ENCODE assay signal across 33 cellular contexts in the genomic region with DNA sequence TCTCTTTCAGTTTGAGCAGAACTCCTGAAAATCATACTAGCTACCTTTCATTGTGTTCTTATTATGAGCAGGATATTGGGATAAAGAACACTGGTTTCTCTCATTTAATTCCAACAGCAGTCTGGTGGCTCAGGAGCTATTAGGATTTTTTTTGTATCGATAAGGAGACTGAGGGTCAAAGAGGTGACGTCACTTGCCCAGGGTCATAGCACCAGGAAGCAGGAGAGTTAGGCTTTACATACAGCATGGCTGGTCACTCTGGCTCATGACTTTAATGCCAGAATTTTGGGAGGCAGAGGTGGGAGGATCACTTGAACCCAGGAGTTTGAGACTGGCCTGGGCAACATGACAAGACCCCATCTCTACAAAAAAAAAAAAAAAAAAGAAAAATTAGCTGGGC.
DNase-seq lines count a peak whose midpoint lies in the region; ATAC-seq, FAIRE-seq and TF ChIP-seq lines count a peak whose summit lies in the region.
"Had no signal": no experiment of that assay in that cellular context is flagged by ENCODE, and none has a peak within 500 bp of the region (broad histone marks: within the 10 kb centered on the region; RNA-seq: fewer than 3 reads in every experiment).

No MANE protein-coding gene starts in this region.

- intact Hi-C loops in HepG2 (cut with micrococcal nuclease; ENCODE audit: unreplicated experiment) (no loop called here), right lobe of liver (cut with DNase I) (no loop called here), esophagus muscularis mucosa (cut with DNase I) (no loop called here), sigmoid colon (cut with DNase I) (no loop called here)

- H4K20me1 ChIP-seq in HepG2 (ENCODE audit: insufficient read depth, low read length): no peaks in the 10 kb centered on the region
- H4K20me1 ChIP-seq: BLaER1; BLaER1 treated with 17β-estradiol and CSF1 and Interleukin-3, amounts not matched to agents 10 nM and 100 nM had no signal

- BruUV-seq in HepG2 (replicated peaks; lab: Mats Ljungman, UMichigan): no TSS peak

- H3K4me1 ChIP-seq in HepG2 (ENCODE audit: insufficient read depth, low read length) (no peaks in the 10 kb centered on the region), right lobe of liver (peaks cover 0 to under 1% (median 0%) of the 10 kb centered on the region in 4 donors), esophagus muscularis mucosa (peaks cover 0 to 38% (median 20%) of the 10 kb centered on the region in 4 donors), sigmoid colon (peaks cover 0 to 11% (median 4%) of the 10 kb centered on the region in 4 donors)
- H3K4me1 ChIP-seq: A549; BLaER1; BLaER1 treated with 17β-estradiol and CSF1 and Interleukin-3, amounts not matched to agents 10 nM and 100 nM had no signal

- no peak for TF ChIP-seq EP300 in HepG2 (IDR thresholded peaks at IDR 0.05; ENCODE audit: low read depth in 2 of 2, low read length in 2 of 2)
- TF ChIP-seq EP300 in HepG2 (CRISPR knock-in tag; IDR thresholded peaks at IDR 0.05; ENCODE audit: borderline replicate concordance): no peak
- TF ChIP-seq EP300 in esophagus muscularis mucosa (IDR thresholded peaks at IDR 0.05): no peak
- no peak for TF ChIP-seq EP300 in sigmoid colon (IDR thresholded peaks at IDR 0.05)

- H3K27me3 ChIP-seq in HepG2 (ENCODE audit: control insufficient read depth in 1 of 2, insufficient read depth in 2 of 2, low read length in 2 of 2): no peaks in the 10 kb centered on the region
- H3K27me3 ChIP-seq in right lobe of liver: no peaks in the 10 kb centered on the region
- no peaks in the 10 kb centered on the region for H3K27me3 ChIP-seq in esophagus muscularis mucosa
- no peaks in the 10 kb centered on the region for H3K27me3 ChIP-seq in sigmoid colon
- H3K27me3 ChIP-seq: BE2C; BLaER1; BLaER1 treated with 17β-estradiol and CSF1 and Interleukin-3, amounts not matched to agents 10 nM and 100 nM had no signal

- H3K36me3 ChIP-seq in HepG2 (replicated peaks in 1 of 2; ENCODE audit: control insufficient read depth in 1 of 2, insufficient read depth in 2 of 2, low read length in 2 of 2) (no peaks in the 10 kb centered on the region), right lobe of liver (no peaks in the 10 kb centered on the region), esophagus muscularis mucosa (peaks cover 0 to 68% (median 0%) of the 10 kb centered on the region in 4 donors), sigmoid colon (no peaks in the 10 kb centered on the region)
- H3K36me3 ChIP-seq: BLaER1; BLaER1 treated with 17β-estradiol and CSF1 and Interleukin-3, amounts not matched to agents 10 nM and 100 nM had no signal

- no peak overlapping the region for H3K9ac ChIP-seq in HepG2 (ENCODE audit: insufficient read depth, low read depth, low read length)
- H3K9ac ChIP-seq: BLaER1; BLaER1 treated with 17β-estradiol and CSF1 and Interleukin-3, amounts not matched to agents 10 nM and 100 nM had no signal

- TF ChIP-seq CTCF in HepG2 (CRISPR knock-in tag; IDR thresholded peaks at IDR 0.05) (no peak), right lobe of liver (IDR thresholded peaks at IDR 0.05) (no peak), esophagus muscularis mucosa (IDR thresholded peaks at IDR 0.05) (no peak), sigmoid colon (IDR thresholded peaks at IDR 0.05) (no peak), RWPE1 (conservative IDR thresholded peaks at IDR 0.05; ENCODE audit: low read depth) (no peak)

- DNase-seq in HepG2 (ENCODE audit: low spot score) (no peak), right lobe of liver (no peak), esophagus muscularis mucosa (ENCODE audit: extremely low spot score) (no peak), sigmoid colon (no peak), NCI-H128 (lab: John Stamatoyannopoulos, UW; ENCODE audit: unreplicated experiment) (no peak), RWPE1 (ENCODE audit: low spot score) (no peak)
- DNase-seq: 8988T; ACHN; AML-193; BE2C; C1 segment of cervical spinal cord; Caco-2; Calu3; CD4-positive, alpha-beta memory T cell; CD4-positive, alpha-beta T cell; CD4-positive, CD25-positive, alpha-beta regulatory T cell; CD8-positive, alpha-beta memory T cell; CD8-positive, alpha-beta T cell; COR-L47; DMS 273 treated with DMSO at 0.1 percent for 48 hours; DMS153; DMS53; DMS79; DMS79 treated with DMSO at 0.1 percent for 48 hours; DND-41; EL had no signal

- H3K79me2 ChIP-seq in HepG2 (ENCODE audit: insufficient read depth, low read length): no peaks in the 10 kb centered on the region

- H3K4me3 ChIP-seq in HepG2 (replicated peaks in 1 of 3; ENCODE audit: insufficient read depth in 1 of 3, low read depth in 2 of 3, low read length in 3 of 3): no peak overlapping the region
- no peak overlapping the region for H3K4me3 ChIP-seq in right lobe of liver
- H3K4me3 ChIP-seq in esophagus muscularis mucosa: no peak overlapping the region
- H3K4me3 ChIP-seq in sigmoid colon: no peak overlapping the region
- H3K4me3 ChIP-seq: A549; BLaER1; BLaER1 treated with 17β-estradiol and CSF1 and Interleukin-3, amounts not matched to agents 10 nM and 100 nM had no signal

- no peak for TF ChIP-seq POLR2A in HepG2 (IDR thresholded peaks at IDR 0.05; ENCODE audit: insufficient read depth in 1 of 2, low read depth in 2 of 2, low read length in 2 of 2)
- no peak for TF ChIP-seq POLR2A in right lobe of liver (IDR thresholded peaks at IDR 0.05)
- no peak for TF ChIP-seq POLR2A in esophagus muscularis mucosa (IDR thresholded peaks at IDR 0.05; ENCODE audit: low read depth)
- TF ChIP-seq POLR2A in sigmoid colon (IDR thresholded peaks at IDR 0.05): no peak

- ATAC-seq in HepG2: no peak
- no peak for ATAC-seq in right lobe of liver
- ATAC-seq: A549; CD8-positive, alpha-beta T cell had no signal

- H2AFZ ChIP-seq in HepG2 (ENCODE audit: low read length): no peak overlapping the region

- H3K9me3 ChIP-seq in HepG2 (ENCODE audit: low read length): no peaks in the 10 kb centered on the region
- H3K9me3 ChIP-seq in right lobe of liver: no peaks in the 10 kb centered on the region
- H3K9me3 ChIP-seq in esophagus muscularis mucosa: no peaks in the 10 kb centered on the region
- H3K9me3 ChIP-seq in sigmoid colon: no peaks in the 10 kb centered on the region
- H3K9me3 ChIP-seq: A549; BE2C; BLaER1; BLaER1 treated with 17β-estradiol and CSF1 and Interleukin-3, amounts not matched to agents 10 nM and 100 nM; Caco-2 had no signal

- FAIRE-seq in HepG2 (lab: Jason Lieb, UNC): no peak
- FAIRE-seq: A204.1, A549, D721Med had no signal

- H3K4me2 ChIP-seq in HepG2 (ENCODE audit: low read depth, low read length): no peak overlapping the region
- H3K4me2 ChIP-seq: A549; BLaER1; BLaER1 treated with 17β-estradiol and CSF1 and Interleukin-3, amounts not matched to agents 10 nM and 100 nM had no signal

- WGBS in HepG2 (ENCODE audit: low lambda C conversion rate): 47% methylated on average over 2 of the region's 2 CpGs
- 92% methylated on average over 2 of the region's 2 CpGs for WGBS in right lobe of liver (ENCODE audit: insufficient coverage, low coverage, low lambda C conversion rate, missing lambda C conversion rate)
- 100% methylated on average over 2 of the region's 2 CpGs for WGBS in esophagus muscularis mucosa
- 92 to 94% methylated on average over 2 of the region's 2 CpGs for WGBS in sigmoid colon, 2 donors

- CTCF ChIA-PET in HepG2 (lab: Yijun Ruan, JAX; ENCODE audit: low intra/inter-chr PET ratio, low total read pairs) (no interaction called here), RWPE1 (lab: Yijun Ruan, JAX) (interaction anchor here (0.7 to 0.9 kb wide), 2 partner anchors 12 to 20 kb away, joined by 4 to 5 read pairs; no protein-coding TSS in a partner anchor)

- POLR2A ChIA-PET in HepG2 (lab: Yijun Ruan, JAX) (no interaction called here), RWPE1 (lab: Yijun Ruan, JAX; ENCODE audit: low non-redundant PET) (no interaction called here)

- no peak for TF ChIP-seq RAD21 in HepG2 (CRISPR knock-in tag; IDR thresholded peaks at IDR 0.05)

- H3K27ac ChIP-seq in HepG2 (ENCODE audit: extremely low read length, insufficient read depth, low read length) (no peak overlapping the region), right lobe of liver (no peak overlapping the region), esophagus muscularis mucosa (replicated peaks in 1 of 4) (peak overlapping the region; percentile 11 to 52 (median 42)), sigmoid colon (peak overlapping the region; percentile 25 to 60 (median 30)), RWPE1 (no peak overlapping the region)
- H3K27ac ChIP-seq: 22Rv1; A549; BLaER1; BLaER1 treated with 17β-estradiol and CSF1 and Interleukin-3, amounts not matched to agents 10 nM and 100 nM; C4-2B had no signal

- in situ Hi-C loops in HepG2 (cut with HindIII; ENCODE audit: extremely low pct_ligation_motif_present, low pct_unique_long_range_greater_than_20kb): no loop called here

TF ChIP-seq in HepG2, 621 proteins besides CTCF, POLR2A, EP300 and RAD21:
- TF ChIP-seq, protein P1, sequence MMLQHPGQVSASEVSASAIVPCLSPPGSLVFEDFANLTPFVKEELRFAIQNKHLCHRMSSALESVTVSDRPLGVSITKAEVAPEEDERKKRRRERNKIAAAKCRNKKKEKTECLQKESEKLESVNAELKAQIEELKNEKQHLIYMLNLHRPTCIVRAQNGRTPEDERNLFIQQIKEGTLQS (CRISPR knock-in tag; IDR thresholded peaks at IDR 0.05): no peak
- peak; percentile 87 for TF ChIP-seq CREB1 (IDR thresholded peaks at IDR 0.05)
- no peak for TF ChIP-seq CREB1 (CRISPR knock-in tag; IDR thresholded peaks at IDR 0.05)
- TF ChIP-seq ATF7 (IDR thresholded peaks at IDR 0.05): peak; percentile 83
- no peak for TF ChIP-seq ATF7 (CRISPR knock-in tag; IDR thresholded peaks at IDR 0.05)
- no peak for TF ChIP-seq ZMYM3 (CRISPR knock-in tag; IDR thresholded peaks at IDR 0.05)

Comparison
In these comparisons a context has a peak if more than half of its experiments do, and no peak if none do; other contexts are left out.
1. H3K27ac ChIP-seq: peak in esophagus muscularis mucosa (4 of 4) and sigmoid colon (4 of 4); none in HepG2 (single experiment), right lobe of liver (0 of 3) and RWPE1 (single experiment).